9 cellular contexts compared by ENCODE assay signal in the genomic region with DNA sequence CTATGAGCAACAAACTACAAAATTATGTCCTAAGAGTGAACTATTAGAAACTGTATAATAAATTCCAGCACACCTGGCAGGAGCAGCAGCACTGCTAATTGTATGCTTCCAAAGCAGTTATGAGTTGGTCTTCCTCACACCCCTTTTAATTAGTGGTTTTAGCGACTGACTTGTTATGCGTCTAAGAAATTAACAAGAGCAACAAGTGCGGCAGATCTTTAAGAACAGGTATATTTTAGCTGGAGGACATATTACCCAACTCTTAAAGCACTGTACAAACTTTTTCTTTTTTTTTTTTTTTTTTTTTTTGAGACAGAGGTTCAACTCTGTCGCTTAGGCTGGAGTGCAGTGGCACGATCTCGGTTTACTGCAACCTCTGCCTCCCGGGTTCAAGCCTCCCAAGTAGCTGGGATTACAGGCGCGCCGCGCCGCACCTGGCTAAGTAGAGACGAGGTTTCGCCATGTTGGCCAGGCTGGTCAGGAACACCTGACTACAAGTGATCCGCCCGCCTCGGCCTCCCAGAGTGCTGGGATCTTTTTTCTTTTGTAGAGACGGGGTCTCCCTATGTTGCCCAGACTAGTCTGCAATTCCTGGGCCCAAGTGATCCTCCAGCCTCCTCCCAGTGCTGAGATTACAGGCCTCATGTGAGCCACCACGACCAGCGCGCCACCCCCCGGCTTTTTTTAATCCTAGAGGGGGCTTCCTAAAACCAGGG. TPM values are rescaled to one million over a fixed set of nuclear protein-coding genes. Genes with fewer than 3 reads are reported as not detected.
DNase-seq lines count a peak whose midpoint lies in the region; ATAC-seq and TF ChIP-seq lines count a peak whose summit lies in the region.
"Had no signal": no experiment of that assay in that cellular context is flagged by ENCODE, and none has a peak within 500 bp of the region (broad histone marks: within the 10 kb centered on the region; RNA-seq: fewer than 3 reads in every experiment).

No MANE protein-coding gene starts in this region.

- H2AK5ac ChIP-seq in mesenchymal stem cell (ENCODE audit: low read length, severe bottlenecking), result no peak overlapping the region

- H3K27ac Mint-ChIP-seq in activated B cell treated with CpG ODN at 0.5 μM for 24 hours, result peak overlapping the region; percentile 76

- H4K91ac ChIP-seq in mesenchymal stem cell (ENCODE audit: low read length), result no peak overlapping the region

- H3K14ac ChIP-seq in mesenchymal stem cell (ENCODE audit: low read length in 2 of 2), result no peak overlapping the region

- POLR2A ChIA-PET in activated B cell treated with CpG ODN at 0.5 μM for 24 hours (lab: Charles Lee), result interaction anchor here (0.5 to 2.5 kb wide), 4 partner anchors 48 to 153 kb away, joined by 4 to 21 read pairs (median 7); a partner anchor contains a TSS

- H2AFZ ChIP-seq in mesenchymal stem cell (ENCODE audit: low read depth, low read length), result no peak overlapping the region

- H2BK5ac ChIP-seq in mesenchymal stem cell (ENCODE audit: low read depth, low read length, poor library complexity, severe bottlenecking), result no peak overlapping the region

- peaks cover 20% of the 10 kb centered on the region for H3K4me1 Mint-ChIP-seq in activated B cell treated with CpG ODN at 0.5 μM for 24 hours

- peak overlapping the region; percentile 97 for H3K4me3 ChIP-seq in left ventricle myocardium inferior
- H3K4me3 ChIP-seq in heart left ventricle, result peak overlapping the region in 6 of 12 donors; percentile 75 to 99 (median 97)
- peak overlapping the region in 1 of 2 experiments; percentile 93 for H3K4me3 ChIP-seq in mesenchymal stem cell (ENCODE audit: insufficient read depth in 1 of 2, low read depth in 1 of 2, low read length in 2 of 2)
- peak overlapping the region; percentile 99 for H3K4me3 ChIP-seq in upper lobe of right lung

- WGBS in heart left ventricle, 4 donors, result 58 to 64% (median 64%) methylated on average over 22 of the region's 22 CpGs
- WGBS in mesenchymal stem cell, result 86% methylated on average over 20 of the region's 22 CpGs

- H3K27ac ChIP-seq in left ventricle myocardium inferior (replicated peaks) (no peak overlapping the region), heart left ventricle (no peak overlapping the region), mesenchymal stem cell (ENCODE audit: low read length, poor library complexity, severe bottlenecking) (no peak overlapping the region), upper lobe of right lung (no peak overlapping the region)

- H2BK120ac ChIP-seq in mesenchymal stem cell (ENCODE audit: low read depth, low read length), result no peak overlapping the region

- H4K8ac ChIP-seq in mesenchymal stem cell (ENCODE audit: low read length), result no peak overlapping the region

- H3K36me3 ChIP-seq in left ventricle myocardium inferior (peaks cover 18% of the 10 kb centered on the region), heart left ventricle (peaks cover 0 to 33% (median 13%) of the 10 kb centered on the region in 9 donors), mesenchymal stem cell (ENCODE audit: control insufficient read depth in 1 of 2, insufficient read depth in 2 of 2, low read depth in 1 of 2, low read length in 2 of 2) (peaks cover 6 to 26% of the 10 kb centered on the region in 2 experiments), upper lobe of right lung (peaks cover 23% of the 10 kb centered on the region)

- H3K9me3 ChIP-seq in left ventricle myocardium inferior (replicated peaks) (no peaks in the 10 kb centered on the region), heart left ventricle (no peaks in the 10 kb centered on the region), mesenchymal stem cell (ENCODE audit: control insufficient read depth, low read length) (no peaks in the 10 kb centered on the region), upper lobe of right lung (no peaks in the 10 kb centered on the region)
- H3K9me3 ChIP-seq: esophagus muscularis mucosa had no signal

- peaks cover 24% of the 10 kb centered on the region for H3K36me3 Mint-ChIP-seq in activated B cell treated with CpG ODN at 0.5 μM for 24 hours (ENCODE audit: low read depth)

- no peak overlapping the region for H3K9ac ChIP-seq in mesenchymal stem cell (ENCODE audit: low read length)

- TF ChIP-seq CTCF in left ventricle myocardium inferior (IDR thresholded peaks at IDR 0.05; ENCODE audit: borderline replicate concordance) (no peak), heart left ventricle (IDR thresholded peaks at IDR 0.05) (no peak), activated B cell treated with CpG ODN at 0.5 μM for 24 hours (IDR thresholded peaks at IDR 0.05) (no peak), upper lobe of right lung (IDR thresholded peaks at IDR 0.05) (no peak)

- H3K27me3 Mint-ChIP-seq in activated B cell treated with CpG ODN at 0.5 μM for 24 hours, result no peaks in the 10 kb centered on the region

- DNase-seq in left ventricle myocardium inferior (no peak), heart left ventricle (no peak), activated B cell treated with CpG ODN at 0.5 μM for 24 hours (no peak), mesenchymal stem cell (no peak), upper lobe of right lung (no peak), retina (no peak), EL (no peak), NCI-H526 treated with DMSO at 0.1 percent for 48 hours (lab: John Stamatoyannopoulos, UW) (no peak)

- ATAC-seq in heart left ventricle (no peak), activated B cell treated with CpG ODN at 0.5 μM for 24 hours (ENCODE audit: low read depth) (no peak), upper lobe of right lung (no peak)

- H3K18ac ChIP-seq in mesenchymal stem cell (ENCODE audit: low read depth in 1 of 2, low read length in 2 of 2), result no peak overlapping the region

- H3K23ac ChIP-seq in mesenchymal stem cell (ENCODE audit: low read length in 2 of 2), result no peak overlapping the region

- H3K4me2 ChIP-seq in mesenchymal stem cell (ENCODE audit: low read length, poor library complexity, severe bottlenecking), result peak overlapping the region; percentile 13

- H3K4me3 Mint-ChIP-seq in activated B cell treated with CpG ODN at 0.5 μM for 24 hours, result peak overlapping the region; percentile 63

- no peak overlapping the region for H2BK15ac ChIP-seq in mesenchymal stem cell (ENCODE audit: low read depth, poor library complexity, severe bottlenecking)

- CTCF ChIA-PET in activated B cell treated with CpG ODN at 0.5 μM for 24 hours (lab: Charles Lee), result interaction anchor here (0.7 kb wide), 1 partner anchor 230 kb away, joined by 3 read pairs; no protein-coding TSS in a partner anchor

- intact Hi-C loops in left ventricle myocardium inferior (cut with micrococcal nuclease), result no loop called here
- intact Hi-C loops in heart left ventricle (cut with DNase I), result loop anchor here in 3 of 10 donors (5.0 to 10.0 kb wide), 2 partner anchors 128 to 131 kb away; no protein-coding TSS in a partner anchor
- intact Hi-C loops in activated B cell treated with CpG ODN at 0.5 μM for 24 hours (cut with micrococcal nuclease), result loop anchor here (1.0 to 5.0 kb wide), 5 partner anchors 48 to 536 kb away; a partner anchor contains a TSS
- intact Hi-C loops in upper lobe of right lung (cut with DNase I), result no loop called here

- H3K4ac ChIP-seq in mesenchymal stem cell (ENCODE audit: low read depth in 1 of 2, low read length in 2 of 2), result no peak overlapping the region

- H3K27me3 ChIP-seq in left ventricle myocardium inferior (ENCODE audit: low read depth) (no peaks in the 10 kb centered on the region), heart left ventricle (no peaks in the 10 kb centered on the region), mesenchymal stem cell (ENCODE audit: control insufficient read depth in 1 of 2, insufficient read depth in 1 of 2, low read length in 2 of 2) (no peaks in the 10 kb centered on the region), upper lobe of right lung (no peaks in the 10 kb centered on the region)
- H3K27me3 ChIP-seq: esophagus muscularis mucosa had no signal

- H2BK12ac ChIP-seq in mesenchymal stem cell (ENCODE audit: low read length in 2 of 2), result no peak overlapping the region

- TF ChIP-seq POLR2A in heart left ventricle (IDR thresholded peaks at IDR 0.05), result no peak

- H3K79me1 ChIP-seq in mesenchymal stem cell (replicated peaks; ENCODE audit: low read length, poor library complexity, severe bottlenecking), result peaks cover 15% of the 10 kb centered on the region

- H3K9me3 Mint-ChIP-seq in activated B cell treated with CpG ODN at 0.5 μM for 24 hours, result no peaks in the 10 kb centered on the region

- peaks cover 50% of the 10 kb centered on the region for H3K4me1 ChIP-seq in left ventricle myocardium inferior
- H3K4me1 ChIP-seq in heart left ventricle, result peaks cover 0 to 32% (median 20%) of the 10 kb centered on the region in 12 donors
- H3K4me1 ChIP-seq in mesenchymal stem cell (ENCODE audit: control insufficient read depth, insufficient read depth, low read depth, low read length), result no peaks in the 10 kb centered on the region
- H3K4me1 ChIP-seq in upper lobe of right lung, result peaks cover 14% of the 10 kb centered on the region

RNA-seq across cellular contexts. Expression of a gene that starts 1.6 kb away (rescaled TPM):
- total RNA-seq in left ventricle myocardium inferior (14.2 TPM), heart left ventricle (10 to 100 TPM in 8 of 9 donors, 1 to 10 TPM in 1; 9.7 to 21.9 (median 15.3) TPM), activated B cell treated with CpG ODN at 0.5 μM for 24 hours (14.1 and 14.4 TPM in 2 replicates), upper lobe of right lung (23.9 TPM)
- polyA plus RNA-seq in heart left ventricle, result 1 to 10 TPM; 3.1 to 3.9 TPM
- polyA plus RNA-seq in mesenchymal stem cell (2013, experiment 1 of 2), result 5.7 TPM
- polyA plus RNA-seq in mesenchymal stem cell (2013, experiment 2 of 2), result 6.1 TPM

RNA-seq across cellular contexts. Expression of a gene that starts 48.0 kb away (rescaled TPM):
- 21.8 TPM for total RNA-seq in left ventricle myocardium inferior
- total RNA-seq in heart left ventricle, result 10 to 100 TPM; 18.0 to 29.4 (median 20.8) TPM
- polyA plus RNA-seq in heart left ventricle, result 10 to 100 TPM in 1 of 2 donors, 1 to 10 TPM in 1; 7.2 to 14.7 TPM
- total RNA-seq in activated B cell treated with CpG ODN at 0.5 μM for 24 hours, result 59.2 and 64.3 TPM in 2 replicates
- 20.7 TPM for polyA plus RNA-seq in mesenchymal stem cell (2013, experiment 1 of 2)
- polyA plus RNA-seq in mesenchymal stem cell (2013, experiment 2 of 2), result 19.7 TPM
- 37.2 TPM for total RNA-seq in upper lobe of right lung

RNA-seq across cellular contexts. Expression of a gene that starts 58.2 kb away (rescaled TPM):
- 19.7 TPM for total RNA-seq in left ventricle myocardium inferior
- 10 to 100 TPM; 15.8 to 34.3 (median 23.1) TPM for total RNA-seq in heart left ventricle
- 10 to 100 TPM in 1 of 2 donors, 1 to 10 TPM in 1; 7.0 to 12.6 TPM for polyA plus RNA-seq in heart left ventricle
- total RNA-seq in activated B cell treated with CpG ODN at 0.5 μM for 24 hours, result 100 and 118 TPM in 2 replicates
- polyA plus RNA-seq in mesenchymal stem cell (2013, experiment 1 of 2), result 24.7 TPM
- polyA plus RNA-seq in mesenchymal stem cell (2013, experiment 2 of 2), result 22.5 TPM
- total RNA-seq in upper lobe of right lung, result 53.6 TPM
